ENCODE assay signal across 27 cellular contexts in genomic region chr5:17880869-17881268, GRCh38.
DNase-seq lines count a peak whose midpoint lies in the region; ATAC-seq, FAIRE-seq and TF ChIP-seq lines count a peak whose summit lies in the region.
"Had no signal": no experiment of that assay in that cellular context is flagged by ENCODE, and none has a peak within 500 bp of the region (broad histone marks: within the 10 kb centered on the region; RNA-seq: fewer than 3 reads in every experiment).

No MANE protein-coding gene starts in this region.

- H3K36me3 ChIP-seq in HepG2 (replicated peaks in 1 of 2; ENCODE audit: control insufficient read depth in 1 of 2, insufficient read depth in 2 of 2, low read length in 2 of 2) (no peaks in the 10 kb centered on the region), right lobe of liver (no peaks in the 10 kb centered on the region), IMR-90 (ENCODE audit: control insufficient read depth, insufficient read depth, low read length) (no peaks in the 10 kb centered on the region), H1 (ENCODE audit: control insufficient read depth in 2 of 4, insufficient read depth in 4 of 4, low read length in 3 of 4) (no peaks in the 10 kb centered on the region), SK-N-SH (replicated peaks in 1 of 2; ENCODE audit: control insufficient read depth in 1 of 2, insufficient read depth in 2 of 2, low read length in 1 of 2) (no peaks in the 10 kb centered on the region)
- H3K36me3 ChIP-seq: BE2C, BLaER1 had no signal

- no peaks in the 10 kb centered on the region for H3K9me2 ChIP-seq in SK-N-SH

- H3K9ac ChIP-seq in HepG2 (ENCODE audit: insufficient read depth, low read depth, low read length) (no peak overlapping the region), IMR-90 (ENCODE audit: low read depth, low read length) (no peak overlapping the region), H1 (replicated peaks in 1 of 4; ENCODE audit: extremely low read depth in 1 of 4, low read depth in 3 of 4, low read length in 3 of 4) (no peak overlapping the region), SK-N-SH (no peak overlapping the region)
- H3K9ac ChIP-seq: BLaER1 had no signal

- no peak overlapping the region for H3K14ac ChIP-seq in IMR-90 (replicated peaks; ENCODE audit: low read depth, low read length)
- H3K14ac ChIP-seq in H1 (ENCODE audit: insufficient read length), result no peak overlapping the region

- H3K27me3 ChIP-seq in HepG2 (ENCODE audit: control insufficient read depth in 1 of 2, insufficient read depth in 2 of 2, low read length in 2 of 2) (no peaks in the 10 kb centered on the region), right lobe of liver (no peaks in the 10 kb centered on the region), IMR-90 (ENCODE audit: control insufficient read depth, insufficient read depth, low read length) (no peaks in the 10 kb centered on the region), H1 (replicated peaks in 1 of 4; ENCODE audit: control insufficient read depth in 3 of 4, extremely low read depth in 1 of 4, insufficient read depth in 3 of 4, low read length in 3 of 4) (no peaks in the 10 kb centered on the region), SK-N-SH (ENCODE audit: insufficient read depth) (no peaks in the 10 kb centered on the region)
- H3K27me3 ChIP-seq: BE2C, BLaER1 had no signal

- TF ChIP-seq POLR2A in HepG2 (IDR thresholded peaks at IDR 0.05; ENCODE audit: insufficient read depth in 1 of 2, low read depth in 2 of 2, low read length in 2 of 2) (no peak), right lobe of liver (IDR thresholded peaks at IDR 0.05) (no peak), IMR-90 (IDR thresholded peaks at IDR 0.05; ENCODE audit: low read depth, low read length) (no peak), H1 (IDR thresholded peaks at IDR 0.05; ENCODE audit: control extremely low read depth in 1 of 2, low read depth in 2 of 2, low read length in 2 of 2) (no peak)

- no peaks in the 10 kb centered on the region for H3F3A ChIP-seq in SK-N-SH (replicated peaks; ENCODE audit: insufficient read depth)

- H3K27ac ChIP-seq in HepG2 (ENCODE audit: extremely low read length, insufficient read depth, low read length), result no peak overlapping the region
- no peak overlapping the region for H3K27ac ChIP-seq in right lobe of liver
- H3K27ac ChIP-seq in IMR-90 (ENCODE audit: insufficient read depth, low read length), result no peak overlapping the region
- H3K27ac ChIP-seq in H1 (ENCODE audit: low read depth, low read length), result no peak overlapping the region
- no peak overlapping the region for H3K27ac ChIP-seq in SK-N-SH (ENCODE audit: low read depth in 2 of 2, low read length in 1 of 2)
- H3K27ac ChIP-seq: 22Rv1, BLaER1 had no signal

- FAIRE-seq in HepG2 (lab: Jason Lieb, UNC) (no peak), H1 (lab: Jason Lieb, UNC) (no peak)
- FAIRE-seq: GM12878, GM12892, GM18507, GM19239 had no signal

- H3K23ac ChIP-seq in IMR-90 (ENCODE audit: low read depth, low read length) (no peak overlapping the region), H1 (ENCODE audit: insufficient read length) (no peak overlapping the region)

- H4K20me1 ChIP-seq in HepG2 (ENCODE audit: insufficient read depth, low read length) (no peaks in the 10 kb centered on the region), IMR-90 (ENCODE audit: insufficient read depth, low read length) (no peaks in the 10 kb centered on the region), H1 (replicated peaks in 1 of 2; ENCODE audit: control insufficient read depth in 1 of 2, insufficient read depth in 2 of 2, low read length in 2 of 2) (no peaks in the 10 kb centered on the region), SK-N-SH (ENCODE audit: insufficient read depth) (no peaks in the 10 kb centered on the region)
- H4K20me1 ChIP-seq: BLaER1 had no signal

- ATAC-seq in HepG2 (no peak), right lobe of liver (no peak), IMR-90 (ENCODE audit: low read depth) (no peak), HG03565 (IDR thresholded peaks at IDR 0.05; ENCODE audit: unreplicated experiment) (no peak)
- ATAC-seq: GM12878 had no signal

- BruUV-seq in HepG2 (replicated peaks; lab: Mats Ljungman, UMichigan) (no TSS peak), IMR-90 (replicated peaks; lab: Mats Ljungman, UMichigan) (no TSS peak)

- TF ChIP-seq CTCF in HepG2 (CRISPR knock-in tag; IDR thresholded peaks at IDR 0.05), result no peak
- TF ChIP-seq CTCF in right lobe of liver (IDR thresholded peaks at IDR 0.05), result no peak
- TF ChIP-seq CTCF in IMR-90 (conservative IDR thresholded peaks at IDR 0.05; ENCODE audit: low read depth, low read length), result no peak
- no peak for TF ChIP-seq CTCF in H1 (IDR thresholded peaks at IDR 0.05; ENCODE audit: control extremely low read depth in 1 of 3, insufficient read depth in 1 of 3, low read depth in 1 of 3, low read length in 3 of 3)
- no peak for TF ChIP-seq CTCF in SK-N-SH (IDR thresholded peaks at IDR 0.05)

- H3K4ac ChIP-seq in IMR-90 (ENCODE audit: low read depth, low read length), result no peak overlapping the region
- H3K4ac ChIP-seq in H1 (replicated peaks; ENCODE audit: insufficient read length, low read depth, low read length), result no peak overlapping the region

- no peak overlapping the region for H2BK5ac ChIP-seq in IMR-90 (ENCODE audit: low read depth, low read length, poor library complexity, severe bottlenecking)
- H2BK5ac ChIP-seq in H1 (ENCODE audit: low read depth, low read length), result no peak overlapping the region

- DNase-seq in HepG2 (ENCODE audit: low spot score) (no peak), right lobe of liver (no peak), IMR-90 (no peak), H1 (ENCODE audit: low read depth in 1 of 2, low spot score in 2 of 2) (no peak), SK-N-SH (no peak)
- no peak for DNase-seq in activated CD4-positive, alpha-beta T cell treated with anti-CD3 and anti-CD28 coated beads for 1 hour
- DNase-seq: ACHN; BE2C; C1 segment of cervical spinal cord; CD4-positive, alpha-beta memory T cell; CD4-positive, CD25-positive, alpha-beta regulatory T cell; CD8-positive, alpha-beta memory T cell; COR-L47; DMS 273 treated with DMSO at 0.1 percent for 48 hours; DMS153; DMS53; DMS79; DND-41; EL; GDM1 had no signal

- H3K18ac ChIP-seq in IMR-90 (ENCODE audit: low read depth, low read length) (no peak overlapping the region), H1 (ENCODE audit: extremely low read depth, low read length) (no peak overlapping the region)

- no peak overlapping the region for H3K4me2 ChIP-seq in HepG2 (ENCODE audit: low read depth, low read length)
- no peak overlapping the region for H3K4me2 ChIP-seq in IMR-90 (ENCODE audit: low read depth, low read length)
- no peak overlapping the region for H3K4me2 ChIP-seq in H1 (ENCODE audit: insufficient read depth in 1 of 2, low read depth in 2 of 2, low read length in 2 of 2)
- no peak overlapping the region for H3K4me2 ChIP-seq in SK-N-SH
- H3K4me2 ChIP-seq: BLaER1 had no signal

- H2BK12ac ChIP-seq in H1 (ENCODE audit: low read depth, low read length), result no peak overlapping the region

- H2AFZ ChIP-seq in HepG2 (ENCODE audit: low read length), result no peak overlapping the region
- no peak overlapping the region for H2AFZ ChIP-seq in IMR-90 (replicated peaks; ENCODE audit: low read length, poor library complexity)
- H2AFZ ChIP-seq in H1 (ENCODE audit: low read length), result no peak overlapping the region
- no peak overlapping the region for H2AFZ ChIP-seq in SK-N-SH (ENCODE audit: low read depth)

- no peak overlapping the region for H4K91ac ChIP-seq in IMR-90 (ENCODE audit: insufficient read depth, low read depth, low read length)
- no peak overlapping the region for H4K91ac ChIP-seq in H1 (replicated peaks; ENCODE audit: insufficient read length, low read length)

- no peaks in the 10 kb centered on the region for H3K4me1 ChIP-seq in HepG2 (ENCODE audit: insufficient read depth, low read length)
- no peaks in the 10 kb centered on the region for H3K4me1 ChIP-seq in right lobe of liver
- H3K4me1 ChIP-seq in IMR-90 (ENCODE audit: control insufficient read depth, insufficient read depth, low read length), result no peaks in the 10 kb centered on the region
- H3K4me1 ChIP-seq in H1 (replicated peaks in 1 of 4; ENCODE audit: control insufficient read depth in 3 of 4, insufficient read depth in 4 of 4, low read length in 3 of 4), result peaks cover 0 to 4% (median under 1%) of the 10 kb centered on the region in 4 experiments; a peak in 1 of 7 replicates
- no peaks in the 10 kb centered on the region for H3K4me1 ChIP-seq in SK-N-SH (ENCODE audit: control insufficient read depth in 1 of 2, insufficient read depth in 2 of 2, low read depth in 1 of 2, low read length in 1 of 2)
- H3K4me1 ChIP-seq: BE2C, BLaER1 had no signal

- H4K5ac ChIP-seq in IMR-90 (ENCODE audit: low read depth, low read length) (no peak overlapping the region), H1 (ENCODE audit: insufficient read length, low read depth, low read length) (no peak overlapping the region)

- H3K79me2 ChIP-seq in HepG2 (ENCODE audit: insufficient read depth, low read length) (no peaks in the 10 kb centered on the region), H1 (ENCODE audit: control insufficient read depth in 1 of 2, insufficient read depth in 2 of 2, low read length in 2 of 2) (no peaks in the 10 kb centered on the region), SK-N-SH (ENCODE audit: insufficient read depth) (no peaks in the 10 kb centered on the region)

- CTCF ChIA-PET in HepG2 (lab: Yijun Ruan, JAX; ENCODE audit: low intra/inter-chr PET ratio, low total read pairs) (no interaction called here), IMR-90 (lab: Yijun Ruan, JAX) (no interaction called here), H1 (lab: Charles Lee; ENCODE audit: partially characterized antibody) (no interaction called here), SK-N-SH (lab: Yijun Ruan, JAX) (no interaction called here)

- H3K56ac ChIP-seq in IMR-90 (ENCODE audit: extremely low read depth, insufficient read depth, low read length) (no peak overlapping the region), H1 (replicated peaks; ENCODE audit: insufficient read length, low read depth, low read length) (no peak overlapping the region)

- H3K4me3 ChIP-seq in HepG2 (replicated peaks in 1 of 3; ENCODE audit: insufficient read depth in 1 of 3, low read depth in 2 of 3, low read length in 3 of 3), result no peak overlapping the region
- H3K4me3 ChIP-seq in right lobe of liver, result no peak overlapping the region
- H3K4me3 ChIP-seq in IMR-90 (ENCODE audit: insufficient read depth, low read depth, low read length), result no peak overlapping the region
- H3K4me3 ChIP-seq in H1 (ENCODE audit: extremely low read depth in 1 of 4, insufficient read depth in 2 of 4, low read depth in 3 of 4, low read length in 4 of 4), result no peak overlapping the region
- H3K4me3 ChIP-seq in SK-N-SH (ENCODE audit: low read depth in 2 of 2, low read length in 1 of 2), result no peak overlapping the region
- H3K4me3 ChIP-seq: BLaER1, GM12878 had no signal

- H3K79me1 ChIP-seq in IMR-90 (ENCODE audit: low read depth in 1 of 2, low read length in 2 of 2) (no peaks in the 10 kb centered on the region), H1 (ENCODE audit: low read depth, low read length) (no peaks in the 10 kb centered on the region)

- intact Hi-C loops in HepG2 (cut with micrococcal nuclease; ENCODE audit: unreplicated experiment), result no loop called here
- intact Hi-C loops in right lobe of liver (cut with DNase I), result no loop called here
- intact Hi-C loops in IMR-90 (cut with micrococcal nuclease), result no loop called here

- no peaks in the 10 kb centered on the region for H3K9me1 ChIP-seq in IMR-90 (ENCODE audit: insufficient read depth, low read length)

- no peaks in the 10 kb centered on the region for H3K23me2 ChIP-seq in H1 (ENCODE audit: low read depth, low read length)

- WGBS in HepG2 (ENCODE audit: low lambda C conversion rate), result 17% methylated on average over 4 of the region's 4 CpGs
- 64% methylated on average over 4 of the region's 4 CpGs for WGBS in right lobe of liver (ENCODE audit: insufficient coverage, low coverage, low lambda C conversion rate, missing lambda C conversion rate)
- no CpG with 5 or more reads among the region's 4 CpGs for WGBS in IMR-90 (ENCODE audit: extremely low coverage in 2 of 2, insufficient read length in 1 of 2), 2 experiments
- 94% methylated on average over 4 of the region's 4 CpGs; no CpG with 5 or more reads in 1 of the 2 experiments for WGBS in H1 (ENCODE audit: extremely low coverage in 1 of 2, insufficient coverage in 1 of 2, insufficient read length in 1 of 2, insufficient replicate concordance in 2 of 2, low coverage in 1 of 2, low lambda C conversion rate in 2 of 2, missing lambda C conversion rate in 1 of 2), 2 experiments
- WGBS in SK-N-SH (ENCODE audit: low lambda C conversion rate), result 26% methylated on average over 4 of the region's 4 CpGs

- TF ChIP-seq EP300 in HepG2 (IDR thresholded peaks at IDR 0.05; ENCODE audit: low read depth in 2 of 2, low read length in 2 of 2) (no peak), HepG2 (CRISPR knock-in tag; IDR thresholded peaks at IDR 0.05; ENCODE audit: borderline replicate concordance) (no peak), H1 (IDR thresholded peaks at IDR 0.05; ENCODE audit: borderline replicate concordance in 1 of 2, low read depth in 2 of 2, low read length in 2 of 2) (no peak), SK-N-SH (IDR thresholded peaks at IDR 0.05; ENCODE audit: borderline replicate concordance in 1 of 2, low read depth in 1 of 2, low read length in 1 of 2) (no peak)

- in situ Hi-C loops in HepG2 (cut with HindIII; ENCODE audit: extremely low pct_ligation_motif_present, low pct_unique_long_range_greater_than_20kb) (no loop called here), IMR-90 (cut with MboI; ENCODE audit: low sequenced_read_pairs) (no loop called here)

- H2BK20ac ChIP-seq in IMR-90 (ENCODE audit: low read depth, low read length), result no peak overlapping the region
- no peak overlapping the region for H2BK20ac ChIP-seq in H1 (ENCODE audit: low read length)

- POLR2A ChIA-PET in HepG2 (lab: Yijun Ruan, JAX) (no interaction called here), IMR-90 (lab: Charles Lee; ENCODE audit: unreplicated experiment) (no interaction called here), H1 (lab: Charles Lee; ENCODE audit: partially characterized antibody) (no interaction called here), SK-N-SH (lab: Yijun Ruan, JAX) (no interaction called here)

- H3K9me3 ChIP-seq in HepG2 (ENCODE audit: low read length) (peaks cover 87% of the 10 kb centered on the region), right lobe of liver (no peaks in the 10 kb centered on the region), IMR-90 (ENCODE audit: control insufficient read depth, insufficient read depth, low read length) (no peaks in the 10 kb centered on the region), H1 (ENCODE audit: insufficient read depth in 2 of 2, low read depth in 1 of 2, low read length in 1 of 2) (no peaks in the 10 kb centered on the region), SK-N-SH (no peaks in the 10 kb centered on the region)
- H3K9me3 ChIP-seq: BE2C, BLaER1 had no signal

- H2BK120ac ChIP-seq in IMR-90 (ENCODE audit: low read depth, low read length) (no peak overlapping the region), H1 (replicated peaks; ENCODE audit: low read depth, low read length) (no peak overlapping the region)

- H4K8ac ChIP-seq in IMR-90 (ENCODE audit: low read depth in 2 of 2, low read length in 2 of 2) (no peak overlapping the region), H1 (ENCODE audit: extremely low read depth, insufficient read depth, low read length) (no peak overlapping the region)

- dilution Hi-C loops in IMR-90 (cut with HindIII; ENCODE audit: low sequenced_read_pairs, unreplicated experiment), result no loop called here

- no peak overlapping the region for H2AK9ac ChIP-seq in IMR-90 (replicated peaks; ENCODE audit: low read depth, low read length, poor library complexity)

- H2AK5ac ChIP-seq in IMR-90 (ENCODE audit: low read depth, low read length) (no peak overlapping the region), H1 (ENCODE audit: low read depth, low read length) (no peak overlapping the region)

- no peak overlapping the region for H2BK15ac ChIP-seq in IMR-90 (ENCODE audit: low read depth, low read length)
- H2BK15ac ChIP-seq in H1 (ENCODE audit: low read length), result no peak overlapping the region

- TF ChIP-seq RAD21 in HepG2 (CRISPR knock-in tag; IDR thresholded peaks at IDR 0.05) (no peak), IMR-90 (IDR thresholded peaks at IDR 0.05; ENCODE audit: low read length) (no peak), H1 (IDR thresholded peaks at IDR 0.05 in 1 of 2, conservative IDR thresholded peaks at IDR 0.05 in 1 of 2; ENCODE audit: low read depth in 2 of 2, low read length in 2 of 2) (no peak), SK-N-SH (IDR thresholded peaks at IDR 0.05; ENCODE audit: low read length) (no peak)

Comparison
In these comparisons a context has a peak if more than half of its experiments do, and no peak if none do; other contexts are left out.
1. Of the 41 proteins assayed by ChIP-seq in both HepG2 and H1: peak only in HepG2: none; only in H1: none; in both: MAFK; in neither: 40.